Comparison of ENCODE assay signal across 27 cellular contexts in the genomic region with DNA sequence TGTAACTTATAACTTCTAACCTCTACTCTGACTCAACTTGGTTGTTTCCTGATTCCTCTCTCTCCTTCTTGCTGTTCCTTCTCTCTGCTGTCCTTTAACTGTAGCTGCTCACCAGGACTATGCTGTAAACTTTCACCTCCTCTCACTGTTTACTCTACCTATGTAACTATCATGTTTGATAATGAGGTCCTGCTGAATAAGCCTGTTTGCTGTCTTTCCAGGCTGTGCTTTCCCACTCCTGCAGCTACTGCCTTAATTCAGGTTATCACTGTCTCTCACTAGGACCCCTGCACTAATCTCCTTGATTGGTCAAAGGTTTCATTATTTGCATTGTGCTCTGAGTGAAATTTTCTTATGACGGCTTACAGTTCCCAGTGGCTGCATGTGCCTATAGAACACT.
"Had no signal": no experiment of that assay in that cellular context is flagged by ENCODE, and none has a peak within 500 bp of the region (broad histone marks: within the 10 kb centered on the region; RNA-seq: fewer than 3 reads in every experiment).

No MANE protein-coding gene starts in this region.

- H3K27me3 Mint-ChIP-seq: naive thymus-derived CD4-positive, alpha-beta T cell; natural killer cell treated with Interleukin-12 subunit alpha and Interleukin-12 subunit beta and Interleukin-15 and Interleukin-18, amount 100 ng/mL, for 72 hours; stimulated activated naive B cell treated with anti-CD40 and anti-IgM and Interleukin-4, amounts not matched to agents 10 μg/mL and 1 μg/mL and 100 μg/mL, for 72 hours had no signal

- H3K4me1 ChIP-seq: heart right ventricle, left ventricle myocardium inferior, pancreas, prostate gland, stomach, testis, thyroid gland, transverse colon, upper lobe of right lung had no signal

- H3K9me3 ChIP-seq: mucosa of descending colon, pancreas, prostate gland, stomach, testis, thyroid gland, transverse colon, upper lobe of right lung had no signal

- H3K36me3 Mint-ChIP-seq: immature natural killer cell; naive thymus-derived CD4-positive, alpha-beta T cell; stimulated activated naive B cell treated with anti-CD40 and anti-IgM and Interleukin-4, amounts not matched to agents 10 μg/mL and 1 μg/mL and 100 μg/mL, for 72 hours had no signal

- H3K36me3 ChIP-seq: heart right ventricle, left ventricle myocardium inferior, pancreas, prostate gland, stomach, thyroid gland, transverse colon, upper lobe of right lung had no signal

- H3K4me3 Mint-ChIP-seq: immature natural killer cell; naive thymus-derived CD4-positive, alpha-beta T cell; natural killer cell treated with Interleukin-12 subunit alpha and Interleukin-12 subunit beta and Interleukin-15 and Interleukin-18, amount 100 ng/mL, for 72 hours; stimulated activated naive B cell treated with anti-CD40 and anti-IgM and Interleukin-4, amounts not matched to agents 10 μg/mL and 1 μg/mL and 100 μg/mL, for 72 hours had no signal

- H3K27ac ChIP-seq: heart right ventricle, left ventricle myocardium inferior, pancreas, prostate gland, skin epidermis, stomach, testis, thyroid gland, transverse colon, upper lobe of right lung had no signal

- DNase-seq: heart right ventricle; hippocampal formation; immature natural killer cell; left ventricle myocardium inferior; midbrain; mucosa of descending colon; naive thymus-derived CD4-positive, alpha-beta T cell; pancreas; posterior cingulate gyrus; retina; right cardiac atrium; stimulated activated CD4-positive, alpha-beta T cell treated with anti-CD3 and anti-CD28 coated beads, Interleukin-12 subunit alpha, Interleukin-12 subunit beta, amount 100 ng/mL, for 4 hours; stimulated activated CD4-positive, alpha-beta T cell treated with anti-CD3 and anti-CD28 coated beads, Interleukin-15, amount 100 ng/mL, for 24 hours; stimulated activated CD4-positive, alpha-beta T cell treated with anti-CD3 and anti-CD28 coated beads, Interleukin-4, amount 100 ng/mL, for 24 hours; stimulated activated naive B cell treated with anti-CD40 and anti-IgM and Interleukin-4, amounts not matched to agents 10 μg/mL and 1 μg/mL and 100 μg/mL, for 72 hours; stimulated activated naive CD8-positive, alpha-beta T cell treated with anti-CD3 and anti-CD28 coated beads, Interleukin-15, Interleukin-2, amounts not matched to agents 100 U/mL and 50 U/mL, for 24 hours; stomach; testis; thyroid gland; transverse colon; upper lobe of right lung had no signal

- H3K4me3 ChIP-seq: heart right ventricle, left ventricle myocardium inferior, lung, mucosa of descending colon, pancreas, prostate gland, skin epidermis, stomach, testis, thyroid gland, transverse colon, upper lobe of right lung had no signal

- H3K27me3 ChIP-seq: heart right ventricle, pancreas, stomach, testis, thyroid gland, transverse colon, upper lobe of right lung had no signal

- FAIRE-seq: islet of Langerhans, pancreas, urothelium cell line had no signal

- H3K27ac Mint-ChIP-seq: immature natural killer cell; naive thymus-derived CD4-positive, alpha-beta T cell; natural killer cell treated with Interleukin-12 subunit alpha and Interleukin-12 subunit beta and Interleukin-15 and Interleukin-18, amount 100 ng/mL, for 72 hours; stimulated activated naive B cell treated with anti-CD40 and anti-IgM and Interleukin-4, amounts not matched to agents 10 μg/mL and 1 μg/mL and 100 μg/mL, for 72 hours had no signal

- H3K4me1 Mint-ChIP-seq: immature natural killer cell; naive thymus-derived CD4-positive, alpha-beta T cell; stimulated activated naive B cell treated with anti-CD40 and anti-IgM and Interleukin-4, amounts not matched to agents 10 μg/mL and 1 μg/mL and 100 μg/mL, for 72 hours had no signal
